15 cellular contexts compared by ENCODE assay signal in genomic region chr13:40390290-40391008, GRCh38.
DNase-seq lines count a peak whose midpoint lies in the region; ATAC-seq and TF ChIP-seq lines count a peak whose summit lies in the region.
"Had no signal": no experiment of that assay in that cellular context is flagged by ENCODE, and none has a peak within 500 bp of the region (broad histone marks: within the 10 kb centered on the region; RNA-seq: fewer than 3 reads in every experiment).

No MANE protein-coding gene starts in this region.

- TF ChIP-seq CTCF in neural cell (IDR thresholded peaks at IDR 0.05; ENCODE audit: poor library complexity, severe bottlenecking) (no peak), tibial artery (IDR thresholded peaks at IDR 0.05) (no peak)

- H3K27me3 Mint-ChIP-seq in activated naive CD8-positive, alpha-beta T cell treated with anti-CD3 and anti-CD28 coated beads, Interleukin-2, amount 10 ng/mL, durations not matched to agents 7 days and 5 days = no peaks in the 10 kb centered on the region

- peaks cover 3% of the 10 kb centered on the region for H3F3A ChIP-seq in neural cell (ENCODE audit: insufficient read depth, low read length, poor library complexity, severe bottlenecking)

- peak overlapping the region; percentile 42 for H3K27ac Mint-ChIP-seq in activated naive CD8-positive, alpha-beta T cell treated with anti-CD3 and anti-CD28 coated beads, Interleukin-2, amount 10 ng/mL, durations not matched to agents 7 days and 5 days

- H3K36me3 ChIP-seq in neural cell (ENCODE audit: insufficient read depth, low read length) = no peaks in the 10 kb centered on the region
- H3K36me3 ChIP-seq in tibial artery = no peaks in the 10 kb centered on the region
- H3K36me3 ChIP-seq: neutrophil had no signal

- POLR2A ChIA-PET in activated naive CD8-positive, alpha-beta T cell treated with anti-CD3 and anti-CD28 coated beads, Interleukin-2, amount 10 ng/mL, durations not matched to agents 7 days and 5 days (lab: Charles Lee) = interaction anchor here (1.4 to 2.9 kb wide), 3 partner anchors 10 to 203 kb away, joined by 4 to 20 read pairs (median 13); no protein-coding TSS in a partner anchor

- H2AFZ ChIP-seq in neural cell (ENCODE audit: low read depth, low read length) = peak overlapping the region; percentile 9

- H3K4me3 Mint-ChIP-seq in activated naive CD8-positive, alpha-beta T cell treated with anti-CD3 and anti-CD28 coated beads, Interleukin-2, amount 10 ng/mL, durations not matched to agents 7 days and 5 days = peak overlapping the region; percentile 14

- no peaks in the 10 kb centered on the region for H3K9me3 ChIP-seq in neural cell (ENCODE audit: low read length)
- no peaks in the 10 kb centered on the region for H3K9me3 ChIP-seq in tibial artery
- H3K9me3 ChIP-seq: neutrophil had no signal

- H3K9ac ChIP-seq in neural cell (ENCODE audit: low read length) = peak overlapping the region; percentile 12

- intact Hi-C loops in tibial artery (cut with DNase I; ENCODE audit: low total_unique reads) (no loop called here), posterior cingulate gyrus (cut with DNase I) (no loop called here)

- peak; percentile 19 for TF ChIP-seq EP300 in neural cell (conservative IDR thresholded peaks at IDR 0.05; ENCODE audit: poor library complexity, severe bottlenecking)

- TF ChIP-seq RAD21 in neural cell (conservative IDR thresholded peaks at IDR 0.05) = no peak

- H3K4me1 Mint-ChIP-seq in activated naive CD8-positive, alpha-beta T cell treated with anti-CD3 and anti-CD28 coated beads, Interleukin-2, amount 10 ng/mL, durations not matched to agents 7 days and 5 days = peaks cover 48% of the 10 kb centered on the region

- H3K79me2 ChIP-seq in neural cell (replicated peaks; ENCODE audit: insufficient read depth, low read length) = no peaks in the 10 kb centered on the region

- H3K36me3 Mint-ChIP-seq in activated naive CD8-positive, alpha-beta T cell treated with anti-CD3 and anti-CD28 coated beads, Interleukin-2, amount 10 ng/mL, durations not matched to agents 7 days and 5 days = peaks cover 13% of the 10 kb centered on the region

- ATAC-seq in activated naive CD8-positive, alpha-beta T cell treated with anti-CD3 and anti-CD28 coated beads, Interleukin-2, amount 10 ng/mL, durations not matched to agents 7 days and 5 days (ENCODE audit: low read depth) = no peak

- peaks cover 7% of the 10 kb centered on the region for H3K9me3 Mint-ChIP-seq in activated naive CD8-positive, alpha-beta T cell treated with anti-CD3 and anti-CD28 coated beads, Interleukin-2, amount 10 ng/mL, durations not matched to agents 7 days and 5 days

- no peaks in the 10 kb centered on the region for H3K9me2 ChIP-seq in neural cell (ENCODE audit: insufficient read depth, low read length)

- peak overlapping the region; percentile 39 for H3K4me2 ChIP-seq in neural cell (ENCODE audit: low read length)

- no peaks in the 10 kb centered on the region for H3K4me1 ChIP-seq in tibial artery

- DNase-seq in NCI-H748 (lab: John Stamatoyannopoulos, UW; ENCODE audit: unreplicated experiment) = peak; percentile 42
- no peak for DNase-seq in NCI-H748 treated with DMSO at 0.1 percent for 48 hours (lab: John Stamatoyannopoulos, UW)
- DNase-seq in NAMALWA (ENCODE audit: low spot score) = peak; percentile 29
- no peak for DNase-seq in activated naive CD8-positive, alpha-beta T cell treated with anti-CD3 and anti-CD28 coated beads, Interleukin-2, amount 10 ng/mL, durations not matched to agents 7 days and 5 days
- no peak for DNase-seq in tibial artery
- no peak for DNase-seq in posterior cingulate gyrus
- DNase-seq in anterior cingulate cortex (lab: John Stamatoyannopoulos, UW) = no peak
- DNase-seq: activated CD8-positive, alpha-beta memory T cell treated with anti-CD3 and anti-CD28 coated beads for 24 hours; Calu3; NCI-H1105 treated with DMSO at 0.1 percent for 48 hours; NCI-H526 treated with DMSO at 0.1 percent for 48 hours; small intestine had no signal

- no peaks in the 10 kb centered on the region for H4K20me1 ChIP-seq in neural cell (ENCODE audit: insufficient read depth)

- H3K4me3 ChIP-seq in neural cell (ENCODE audit: low read length) (peak overlapping the region; percentile 17), tibial artery (no peak overlapping the region)

- H3K27me3 ChIP-seq in neural cell (ENCODE audit: insufficient read depth, low read depth, low read length) = no peaks in the 10 kb centered on the region
- no peaks in the 10 kb centered on the region for H3K27me3 ChIP-seq in tibial artery

- peak overlapping the region; percentile 28 for H3K27ac ChIP-seq in neural cell (ENCODE audit: low read length)
- H3K27ac ChIP-seq in tibial artery = no peak overlapping the region
- H3K27ac ChIP-seq: 22Rv1, neutrophil had no signal

TF ChIP-seq in neural cell, 6 proteins besides CTCF, POLR2A, EP300 and RAD21:
- TF ChIP-seq POLR2AphosphoS5 (IDR thresholded peaks at IDR 0.05) (no peak), EZH2 (IDR thresholded peaks at IDR 0.05; ENCODE audit: borderline replicate concordance, insufficient read depth, low read length, poor library complexity, severe bottlenecking) (no peak), TAF1 (IDR thresholded peaks at IDR 0.05; ENCODE audit: low read depth) (no peak), MXI1 (conservative IDR thresholded peaks at IDR 0.05; ENCODE audit: poor library complexity, severe bottlenecking) (no peak), SMC3 (conservative IDR thresholded peaks at IDR 0.05; ENCODE audit: poor library complexity) (no peak), REST (IDR thresholded peaks at IDR 0.05; ENCODE audit: borderline replicate concordance) (no peak)

Comparison
In these comparisons a context has a peak if more than half of its experiments do, and no peak if none do; other contexts are left out.
1. DNase-seq: peak in NCI-H748 (single experiment) and NAMALWA (single experiment); none in NCI-H748 treated with DMSO at 0.1 percent for 48 hours (single experiment), activated naive CD8-positive, alpha-beta T cell treated with anti-CD3 and anti-CD28 coated beads, Interleukin-2, amount 10 ng/mL, durations not matched to agents 7 days and 5 days (single experiment), tibial artery (0 of 2), posterior cingulate gyrus (0 of 10) and anterior cingulate cortex (0 of 58).